ENCODE assay signal across 1 cellular context in the genomic region with DNA sequence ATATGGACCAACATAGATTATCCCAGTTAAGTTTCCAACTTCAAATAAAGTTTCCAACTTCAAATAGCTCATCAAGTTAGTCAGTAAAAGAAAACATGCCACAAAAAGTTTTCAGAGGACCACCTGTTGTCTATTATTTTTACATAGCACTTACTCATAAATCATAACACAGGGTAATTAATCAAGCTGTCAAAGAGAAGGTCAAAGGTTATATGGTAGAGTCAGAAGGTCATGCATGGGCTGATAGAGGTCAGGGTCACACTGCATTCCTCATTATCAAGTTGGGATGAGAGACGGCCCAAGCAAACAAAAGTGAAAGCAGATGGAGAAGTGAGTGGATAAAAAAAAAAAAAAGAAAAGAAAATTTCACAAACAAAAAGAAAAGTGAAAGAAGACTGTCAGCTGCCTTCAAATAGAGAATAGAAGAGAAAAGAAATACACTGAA.
TF ChIP-seq lines count a peak whose summit lies in the region.

No MANE protein-coding gene starts in this region.

TF ChIP-seq in GM12878, 131 proteins besides CTCF, POLR2A, EP300 and RAD21 (continued from another document):
- TF ChIP-seq PKNOX1 (IDR thresholded peaks at IDR 0.05) (peak; percentile 90), ESRRA (IDR thresholded peaks at IDR 0.05; ENCODE audit: low read length) (0 out of 2 replicates have a peak, but pooled peaks have one; percentile 53), PBX3 (IDR thresholded peaks at IDR 0.05; ENCODE audit: insufficient replicate concordance, low read depth, low read length) (peak; percentile 74), STAT3 (IDR thresholded peaks at IDR 0.05; ENCODE audit: low read depth, low read length) (no peak), SKIL (IDR thresholded peaks at IDR 0.05; ENCODE audit: low read depth, poor library complexity, severe bottlenecking) (no peak)
- TF ChIP-seq, protein P1, sequence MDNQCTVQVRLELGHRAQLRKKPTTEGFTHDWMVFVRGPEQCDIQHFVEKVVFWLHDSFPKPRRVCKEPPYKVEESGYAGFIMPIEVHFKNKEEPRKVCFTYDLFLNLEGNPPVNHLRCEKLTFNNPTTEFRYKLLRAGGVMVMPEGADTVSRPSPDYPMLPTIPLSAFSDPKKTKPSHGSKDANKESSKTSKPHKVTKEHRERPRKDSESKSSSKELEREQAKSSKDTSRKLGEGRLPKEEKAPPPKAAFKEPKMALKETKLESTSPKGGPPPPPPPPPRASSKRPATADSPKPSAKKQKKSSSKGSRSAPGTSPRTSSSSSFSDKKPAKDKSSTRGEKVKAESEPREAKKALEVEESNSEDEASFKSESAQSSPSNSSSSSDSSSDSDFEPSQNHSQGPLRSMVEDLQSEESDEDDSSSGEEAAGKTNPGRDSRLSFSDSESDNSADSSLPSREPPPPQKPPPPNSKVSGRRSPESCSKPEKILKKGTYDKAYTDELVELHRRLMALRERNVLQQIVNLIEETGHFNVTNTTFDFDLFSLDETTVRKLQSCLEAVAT (IDR thresholded peaks at IDR 0.05): peak; percentile 32; the same call in 1 of the 2 replicates
